In the genomic region with DNA sequence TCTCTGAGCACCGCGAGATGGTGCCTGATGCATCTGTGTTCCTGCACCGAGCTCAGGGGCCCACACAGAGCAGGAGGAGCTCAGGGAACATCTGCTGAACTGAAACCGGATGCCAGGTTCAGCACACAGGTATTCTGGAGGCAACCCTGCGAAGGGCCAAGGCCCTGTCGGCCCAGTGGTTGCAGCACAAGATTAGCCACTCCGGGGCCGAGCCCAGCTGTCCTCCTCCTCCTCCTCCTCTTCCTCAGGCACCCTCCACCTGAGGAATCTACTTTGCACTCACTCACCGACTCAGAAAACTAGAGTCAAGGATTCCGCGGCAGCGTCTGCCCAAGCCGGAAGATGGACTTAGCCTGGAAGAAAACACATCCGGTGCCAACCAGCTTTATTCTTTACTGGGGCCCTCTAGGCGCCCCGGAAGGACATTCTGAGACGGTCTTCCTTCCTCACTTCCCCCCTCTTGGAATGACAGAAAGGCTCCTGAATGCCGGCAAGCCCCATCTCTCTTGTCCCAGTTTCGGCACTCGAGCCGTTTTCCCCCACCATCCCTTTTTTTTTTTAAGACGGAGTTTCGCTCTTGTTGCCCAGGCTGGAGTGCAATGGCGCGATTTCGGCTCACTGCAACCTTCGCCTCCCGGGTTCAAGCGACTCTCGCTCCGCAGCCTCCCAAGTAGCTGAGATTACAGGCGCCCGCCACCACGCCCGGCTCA, we compare ENCODE assay signal across 7 cellular contexts.
DNase-seq lines count a peak whose midpoint lies in the region; ATAC-seq and TF ChIP-seq lines count a peak whose summit lies in the region.

A gene with protein sequence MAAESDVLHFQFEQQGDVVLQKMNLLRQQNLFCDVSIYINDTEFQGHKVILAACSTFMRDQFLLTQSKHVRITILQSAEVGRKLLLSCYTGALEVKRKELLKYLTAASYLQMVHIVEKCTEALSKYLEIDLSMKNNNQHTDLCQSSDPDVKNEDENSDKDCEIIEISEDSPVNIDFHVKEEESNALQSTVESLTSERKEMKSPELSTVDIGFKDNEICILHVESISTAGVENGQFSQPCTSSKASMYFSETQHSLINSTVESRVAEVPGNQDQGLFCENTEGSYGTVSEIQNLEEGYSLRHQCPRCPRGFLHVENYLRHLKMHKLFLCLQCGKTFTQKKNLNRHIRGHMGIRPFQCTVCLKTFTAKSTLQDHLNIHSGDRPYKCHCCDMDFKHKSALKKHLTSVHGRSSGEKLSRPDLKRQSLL (minus strand): TSS at position 360 of the 710 bp plus-strand sequence. CDS start 1,251 bp downstream, outside the sequence.

- H3K4me3 ChIP-seq in retinal pigment epithelial cell (ENCODE audit: low read length), result peak within 1 kb of the TSS; percentile 87

- DNase-seq in NCI-H1694 treated with DMSO at 0.1 percent for 48 hours (lab: John Stamatoyannopoulos, UW), result peak; percentile 77
- peak; percentile 20 to 90 (median 62) for DNase-seq in T-helper 2 cell
- peak; percentile 90 for DNase-seq in astrocyte of the hippocampus (ENCODE audit: low read depth, low spot score)
- peak; percentile 19 to 92 (median 72) for DNase-seq in hypothalamus (lab: John Stamatoyannopoulos, UW)
- DNase-seq in retinal pigment epithelial cell (ENCODE audit: low read depth), result peak; percentile 58

- ATAC-seq in GM18505 (IDR thresholded peaks at IDR 0.05; ENCODE audit: unreplicated experiment) (peak; percentile 98), HG02938 (IDR thresholded peaks at IDR 0.05; ENCODE audit: unreplicated experiment) (peak; percentile 97)

- TF ChIP-seq POLR2A in GM18505 (IDR thresholded peaks at IDR 0.05; ENCODE audit: borderline replicate concordance, extremely low read depth, insufficient read depth, insufficient read length), result peak; percentile 93

- no peak for TF ChIP-seq CTCF in retinal pigment epithelial cell (conservative IDR thresholded peaks at IDR 0.05; ENCODE audit: low read depth, low read length)

Comparison
In these comparisons a context has a peak if more than half of its experiments do, and no peak if none do; other contexts are left out.
1. Peak in every context shown above with its lines: DNase-seq, ATAC-seq and H3K4me3 ChIP-seq.